In genomic region chr22:50731811-50732624, GRCh38 we compare ENCODE assay signal across 8 cellular contexts. TPM values are rescaled to one million over a fixed set of nuclear protein-coding genes. Genes with fewer than 3 reads are reported as not detected.
DNase-seq lines count a peak whose midpoint lies in the region; ATAC-seq and TF ChIP-seq lines count a peak whose summit lies in the region.

No MANE protein-coding gene starts in this region.

- WGBS in liver: 48% methylated on average over 32 of the region's 32 CpGs

- H3K4me1 Mint-ChIP-seq in central memory CD8-positive, alpha-beta T cell: peaks cover 10% of the 10 kb centered on the region

- no peak overlapping the region for H3K4me3 ChIP-seq in liver (ENCODE audit: low read depth in 1 of 3, low read length in 3 of 3)

- H3K36me3 ChIP-seq in liver (ENCODE audit: control insufficient read depth in 4 of 4, insufficient read depth in 3 of 4, low read depth in 1 of 4, low read length in 3 of 4): peaks cover 0 to 5% (median 0%) of the 10 kb centered on the region in 4 donors

- no peaks in the 10 kb centered on the region for H3K9me3 ChIP-seq in liver (ENCODE audit: control insufficient read depth in 4 of 4, low read length in 3 of 4)

- TF ChIP-seq RAD21 in liver (IDR thresholded peaks at IDR 0.05): peak; percentile 84 to 87

- ATAC-seq in activated CD4-positive, CD25-positive, alpha-beta regulatory T cell treated with anti-CD3 and anti-CD28 coated beads, Interleukin-2, amount 50 U/mL, for 24 hours: peak; percentile 78 to 87
- peak; percentile 91 for ATAC-seq in central memory CD8-positive, alpha-beta T cell (replicated peaks; ENCODE audit: extremely low read depth, poor library complexity, severe bottlenecking)

- H3K9me3 Mint-ChIP-seq in central memory CD8-positive, alpha-beta T cell: no peaks in the 10 kb centered on the region

- H3K4me3 Mint-ChIP-seq in central memory CD8-positive, alpha-beta T cell: no peak overlapping the region

- peaks cover 0 to 10% (median 0%) of the 10 kb centered on the region in 4 donors for H3K4me1 ChIP-seq in liver (ENCODE audit: control insufficient read depth in 4 of 4, insufficient read depth in 4 of 4, low read length in 3 of 4)

- H3K9ac ChIP-seq in liver (ENCODE audit: low read depth in 1 of 2, low read length in 2 of 2): no peak overlapping the region

- TF ChIP-seq CTCF in liver (IDR thresholded peaks at IDR 0.05; ENCODE audit: low read depth, low read length, missing input control): peak; percentile 70

- H3K27me3 Mint-ChIP-seq in central memory CD8-positive, alpha-beta T cell: peaks cover 22% of the 10 kb centered on the region

- no peaks in the 10 kb centered on the region for H3K27me3 ChIP-seq in liver (ENCODE audit: control insufficient read depth in 4 of 4, insufficient read depth in 4 of 4, low read length in 3 of 4)

- no peak overlapping the region for H3K27ac Mint-ChIP-seq in central memory CD8-positive, alpha-beta T cell (ENCODE audit: low read depth)

- H3K36me3 Mint-ChIP-seq in central memory CD8-positive, alpha-beta T cell (ENCODE audit: insufficient read depth): no peaks in the 10 kb centered on the region

- peak; percentile 11 for DNase-seq in DMS 273 treated with DMSO at 0.1 percent for 48 hours (lab: John Stamatoyannopoulos, UW)
- peak; percentile 9 for DNase-seq in M059J (ENCODE audit: low read depth)
- peak; percentile 34 to 37 for DNase-seq in central memory CD8-positive, alpha-beta T cell (ENCODE audit: low spot score in 2 of 2)
- DNase-seq in stimulated activated CD8-positive, alpha-beta memory T cell treated with anti-CD3 and anti-CD28 coated beads, Interleukin-15, amount 100 ng/mL, for 4 hours (ENCODE audit: low read depth in 2 of 2): peak; percentile 10 to 12
- no peak for DNase-seq in NCI-H1105 (lab: John Stamatoyannopoulos, UW)
- DNase-seq in mucosa of gallbladder (ENCODE audit: low spot score): no peak

- no peak overlapping the region for H3K27ac ChIP-seq in liver (ENCODE audit: low read depth in 1 of 2, low read length in 2 of 2)

TF ChIP-seq in liver, 16 proteins besides CTCF, POLR2A, EP300 and RAD21:
- no peak for TF ChIP-seq TAF1 (conservative IDR thresholded peaks at IDR 0.05)
- TF ChIP-seq ATF3 (IDR thresholded peaks at IDR 0.05): no peak
- no peak for TF ChIP-seq JUND (IDR thresholded peaks at IDR 0.05)
- no peak for TF ChIP-seq EGR1 (IDR thresholded peaks at IDR 0.05; ENCODE audit: low read depth in 2 of 2)
- TF ChIP-seq HNF4A (conservative IDR thresholded peaks at IDR 0.05): no peak
- no peak for TF ChIP-seq GABPA (IDR thresholded peaks at IDR 0.05 in 1 of 2, conservative IDR thresholded peaks at IDR 0.05 in 1 of 2)
- TF ChIP-seq REST (IDR thresholded peaks at IDR 0.05): no peak
- no peak for TF ChIP-seq YY1 (IDR thresholded peaks at IDR 0.05)
- no peak for TF ChIP-seq NR2F2 (IDR thresholded peaks at IDR 0.05)
- TF ChIP-seq SP1 (IDR thresholded peaks at IDR 0.05): no peak
- TF ChIP-seq MAX (IDR thresholded peaks at IDR 0.05): no peak
- TF ChIP-seq HNF4G (IDR thresholded peaks at IDR 0.05): no peak
- TF ChIP-seq RXRA (IDR thresholded peaks at IDR 0.05): no peak
- TF ChIP-seq FOXA1 (IDR thresholded peaks at IDR 0.05): no peak
- TF ChIP-seq, protein P1, sequence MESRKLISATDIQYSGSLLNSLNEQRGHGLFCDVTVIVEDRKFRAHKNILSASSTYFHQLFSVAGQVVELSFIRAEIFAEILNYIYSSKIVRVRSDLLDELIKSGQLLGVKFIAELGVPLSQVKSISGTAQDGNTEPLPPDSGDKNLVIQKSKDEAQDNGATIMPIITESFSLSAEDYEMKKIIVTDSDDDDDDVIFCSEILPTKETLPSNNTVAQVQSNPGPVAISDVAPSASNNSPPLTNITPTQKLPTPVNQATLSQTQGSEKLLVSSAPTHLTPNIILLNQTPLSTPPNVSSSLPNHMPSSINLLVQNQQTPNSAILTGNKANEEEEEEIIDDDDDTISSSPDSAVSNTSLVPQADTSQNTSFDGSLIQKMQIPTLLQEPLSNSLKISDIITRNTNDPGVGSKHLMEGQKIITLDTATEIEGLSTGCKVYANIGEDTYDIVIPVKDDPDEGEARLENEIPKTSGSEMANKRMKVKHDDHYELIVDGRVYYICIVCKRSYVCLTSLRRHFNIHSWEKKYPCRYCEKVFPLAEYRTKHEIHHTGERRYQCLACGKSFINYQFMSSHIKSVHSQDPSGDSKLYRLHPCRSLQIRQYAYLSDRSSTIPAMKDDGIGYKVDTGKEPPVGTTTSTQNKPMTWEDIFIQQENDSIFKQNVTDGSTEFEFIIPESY (IDR thresholded peaks at IDR 0.05): no peak
- no peak for TF ChIP-seq FOXA2 (IDR thresholded peaks at IDR 0.05)

RNA-seq across cellular contexts. Expression of gene ACR, which starts 6.0 kb away (rescaled TPM):
- not detected in 2 replicates for total RNA-seq in M059J (2014; rRNA removed; shearing (Covaris generic))
- total RNA-seq in liver: under 1 TPM; 0.09 to 0.17 TPM
- polyA plus RNA-seq in liver: under 1 TPM; 0.07 to 0.14 TPM
- total RNA-seq in mucosa of gallbladder: 0.92 TPM

RNA-seq across cellular contexts. Expression of gene RABL2B, which starts 51.4 kb away (rescaled TPM):
- total RNA-seq in M059J (2014; rRNA removed; shearing (Covaris generic)): 7.9 and 9.8 TPM in 2 replicates
- total RNA-seq in liver (1 to 10 TPM; 4.2 to 4.5 TPM), mucosa of gallbladder (38.3 TPM)
- 1 to 10 TPM; 6.5 to 6.7 TPM for polyA plus RNA-seq in liver

RNA-seq across cellular contexts. Expression of gene SHANK3, which starts 59.4 kb away (rescaled TPM):
- 0.30 and 0.71 TPM in 2 replicates for total RNA-seq in M059J (2014; rRNA removed; shearing (Covaris generic))
- 1 to 10 TPM; 5.1 to 10.0 TPM for total RNA-seq in liver
- 1 to 10 TPM; 1.1 to 6.4 TPM for polyA plus RNA-seq in liver
- total RNA-seq in mucosa of gallbladder: 21.8 TPM

Comparison
In these comparisons a context has a peak if more than half of its experiments do, and no peak if none do; other contexts are left out.
1. DNase-seq: peak in DMS 273 treated with DMSO at 0.1 percent for 48 hours (single experiment), M059J (single experiment), central memory CD8-positive, alpha-beta T cell (2 of 2) and stimulated activated CD8-positive, alpha-beta memory T cell treated with anti-CD3 and anti-CD28 coated beads, Interleukin-15, amount 100 ng/mL, for 4 hours (2 of 2); none in NCI-H1105 (single experiment) and mucosa of gallbladder (single experiment).